ENCODE assay signal across 7 cellular contexts in genomic region chr12:83886479-83886878, GRCh38.
"Had no signal": no experiment of that assay in that cellular context is flagged by ENCODE, and none has a peak within 500 bp of the region (broad histone marks: within the 10 kb centered on the region; RNA-seq: fewer than 3 reads in every experiment).

No MANE protein-coding gene starts in this region.

- DNase-seq: IMR-90, KBM-7, KG1 had no signal

- H3K27ac ChIP-seq: HL-60, KMS-11 had no signal

- FAIRE-seq: HTR-8/SVneo, K562 had no signal

- ATAC-seq: K562 had no signal

- H3K4me2 ChIP-seq: KMS-11 had no signal

- H3K4me3 ChIP-seq: K562 had no signal

- H3K9ac ChIP-seq: KMS-11 had no signal
